In the genomic region with DNA sequence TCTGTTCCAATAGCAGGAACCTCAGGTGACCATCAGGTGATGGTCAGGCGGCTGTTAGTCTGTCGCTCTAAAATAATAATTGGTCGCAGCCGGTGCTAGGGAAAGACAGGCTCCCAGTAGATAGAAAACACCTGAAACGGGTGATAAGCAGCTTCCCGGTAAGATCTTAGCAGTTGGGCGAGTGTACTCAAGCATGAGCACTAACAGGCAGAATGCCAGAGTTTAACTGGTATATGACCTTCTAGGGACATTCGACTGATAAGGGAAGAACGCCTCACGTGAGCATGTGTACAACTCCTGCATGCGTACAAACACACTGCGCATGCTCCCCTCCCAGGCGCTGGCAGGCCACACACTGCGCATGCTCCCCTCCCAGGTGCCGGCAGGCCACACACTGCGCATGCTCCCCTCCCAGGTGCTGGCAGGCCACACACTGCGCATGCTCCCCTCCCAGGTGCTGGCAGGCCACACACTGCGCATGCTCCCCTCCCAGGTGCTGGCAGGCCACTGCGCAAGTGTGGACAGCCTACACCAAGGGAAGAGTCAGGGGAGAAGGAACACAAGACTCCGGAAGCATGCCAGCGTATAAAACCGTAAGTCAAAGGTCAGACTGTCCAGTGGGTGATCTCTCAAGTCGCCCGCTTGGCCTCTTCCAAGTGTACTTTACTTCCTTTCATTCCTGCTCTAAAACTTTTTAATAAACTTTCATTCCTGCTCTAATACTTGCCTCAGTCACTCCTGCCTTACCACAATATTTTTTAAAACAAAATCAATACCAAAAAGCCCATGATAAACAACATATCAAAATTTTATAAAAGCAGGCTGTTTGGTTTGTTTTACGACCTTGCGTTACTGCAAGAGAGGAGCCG, we compare ENCODE assay signal across 1 cellular context.
TF ChIP-seq lines count a peak whose summit lies in the region.

No MANE protein-coding gene starts in this region.

TF ChIP-seq in HepG2, 621 proteins besides CTCF, POLR2A, EP300 and RAD21 (continued from another document and continues in another):
- TF ChIP-seq, protein P1, sequence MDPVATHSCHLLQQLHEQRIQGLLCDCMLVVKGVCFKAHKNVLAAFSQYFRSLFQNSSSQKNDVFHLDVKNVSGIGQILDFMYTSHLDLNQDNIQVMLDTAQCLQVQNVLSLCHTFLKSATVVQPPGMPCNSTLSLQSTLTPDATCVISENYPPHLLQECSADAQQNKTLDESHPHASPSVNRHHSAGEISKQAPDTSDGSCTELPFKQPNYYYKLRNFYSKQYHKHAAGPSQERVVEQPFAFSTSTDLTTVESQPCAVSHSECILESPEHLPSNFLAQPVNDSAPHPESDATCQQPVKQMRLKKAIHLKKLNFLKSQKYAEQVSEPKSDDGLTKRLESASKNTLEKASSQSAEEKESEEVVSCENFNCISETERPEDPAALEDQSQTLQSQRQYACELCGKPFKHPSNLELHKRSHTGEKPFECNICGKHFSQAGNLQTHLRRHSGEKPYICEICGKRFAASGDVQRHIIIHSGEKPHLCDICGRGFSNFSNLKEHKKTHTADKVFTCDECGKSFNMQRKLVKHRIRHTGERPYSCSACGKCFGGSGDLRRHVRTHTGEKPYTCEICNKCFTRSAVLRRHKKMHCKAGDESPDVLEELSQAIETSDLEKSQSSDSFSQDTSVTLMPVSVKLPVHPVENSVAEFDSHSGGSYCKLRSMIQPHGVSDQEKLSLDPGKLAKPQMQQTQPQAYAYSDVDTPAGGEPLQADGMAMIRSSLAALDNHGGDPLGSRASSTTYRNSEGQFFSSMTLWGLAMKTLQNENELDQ (CRISPR knock-in tag; IDR thresholded peaks at IDR 0.05; ENCODE audit: borderline replicate concordance): no peak
- TF ChIP-seq ZKSCAN1 (IDR thresholded peaks at IDR 0.05; ENCODE audit: low read length) (peak; percentile 47; the same call in 1 of the 2 replicates), PCBP1 (IDR thresholded peaks at IDR 0.05; ENCODE audit: borderline replicate concordance, low read depth, low read length) (no peak), ZSCAN22 (CRISPR knock-in tag; IDR thresholded peaks at IDR 0.05) (no peak), MAFG (CRISPR knock-in tag; IDR thresholded peaks at IDR 0.05) (no peak), GATAD2A (CRISPR knock-in tag; IDR thresholded peaks at IDR 0.05) (peak; percentile 55), ZNF891 (CRISPR knock-in tag; IDR thresholded peaks at IDR 0.05) (no peak), ZNF768 (CRISPR knock-in tag; IDR thresholded peaks at IDR 0.05) (no peak), NONO (IDR thresholded peaks at IDR 0.05) (no peak), NONO (CRISPR knock-in tag; conservative IDR thresholded peaks at IDR 0.05) (no peak), ATF7-NPFF (CRISPR knock-in tag; IDR thresholded peaks at IDR 0.05; ENCODE audit: low read depth) (no peak), RFXAP (CRISPR knock-in tag; IDR thresholded peaks at IDR 0.05; ENCODE audit: borderline replicate concordance) (peak; percentile 68; the same call in 1 of the 2 replicates), XBP1 (CRISPR knock-in tag; IDR thresholded peaks at IDR 0.05) (no peak), JUND (CRISPR knock-in tag; IDR thresholded peaks at IDR 0.05) (no peak), RBM22 (optimal IDR thresholded peaks at IDR 0.05; ENCODE audit: low read length) (no peak), CREM (IDR thresholded peaks at IDR 0.05) (no peak), CREM (CRISPR knock-in tag; IDR thresholded peaks at IDR 0.05) (no peak), ZNF879 (CRISPR knock-in tag; IDR thresholded peaks at IDR 0.05) (no peak), ZFP62 (CRISPR knock-in tag; IDR thresholded peaks at IDR 0.05) (no peak), DPF2 (CRISPR knock-in tag; IDR thresholded peaks at IDR 0.05; ENCODE audit: borderline replicate concordance, low read depth) (no peak), EHMT2 (IDR thresholded peaks at IDR 0.05; ENCODE audit: borderline replicate concordance, low read depth, low read length) (no peak), FOXA1 (IDR thresholded peaks at IDR 0.05) (no peak), FOXA1 (CRISPR knock-in tag; IDR thresholded peaks at IDR 0.05) (peak; percentile 93)
- TF ChIP-seq, protein P2, sequence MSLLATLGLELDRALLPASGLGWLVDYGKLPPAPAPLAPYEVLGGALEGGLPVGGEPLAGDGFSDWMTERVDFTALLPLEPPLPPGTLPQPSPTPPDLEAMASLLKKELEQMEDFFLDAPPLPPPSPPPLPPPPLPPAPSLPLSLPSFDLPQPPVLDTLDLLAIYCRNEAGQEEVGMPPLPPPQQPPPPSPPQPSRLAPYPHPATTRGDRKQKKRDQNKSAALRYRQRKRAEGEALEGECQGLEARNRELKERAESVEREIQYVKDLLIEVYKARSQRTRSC (CRISPR knock-in tag; IDR thresholded peaks at IDR 0.05; ENCODE audit: low read depth): no peak
- TF ChIP-seq, protein P3, sequence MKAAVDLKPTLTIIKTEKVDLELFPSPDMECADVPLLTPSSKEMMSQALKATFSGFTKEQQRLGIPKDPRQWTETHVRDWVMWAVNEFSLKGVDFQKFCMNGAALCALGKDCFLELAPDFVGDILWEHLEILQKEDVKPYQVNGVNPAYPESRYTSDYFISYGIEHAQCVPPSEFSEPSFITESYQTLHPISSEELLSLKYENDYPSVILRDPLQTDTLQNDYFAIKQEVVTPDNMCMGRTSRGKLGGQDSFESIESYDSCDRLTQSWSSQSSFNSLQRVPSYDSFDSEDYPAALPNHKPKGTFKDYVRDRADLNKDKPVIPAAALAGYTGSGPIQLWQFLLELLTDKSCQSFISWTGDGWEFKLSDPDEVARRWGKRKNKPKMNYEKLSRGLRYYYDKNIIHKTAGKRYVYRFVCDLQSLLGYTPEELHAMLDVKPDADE (CRISPR knock-in tag; IDR thresholded peaks at IDR 0.05): no peak
- TF ChIP-seq, protein P4, sequence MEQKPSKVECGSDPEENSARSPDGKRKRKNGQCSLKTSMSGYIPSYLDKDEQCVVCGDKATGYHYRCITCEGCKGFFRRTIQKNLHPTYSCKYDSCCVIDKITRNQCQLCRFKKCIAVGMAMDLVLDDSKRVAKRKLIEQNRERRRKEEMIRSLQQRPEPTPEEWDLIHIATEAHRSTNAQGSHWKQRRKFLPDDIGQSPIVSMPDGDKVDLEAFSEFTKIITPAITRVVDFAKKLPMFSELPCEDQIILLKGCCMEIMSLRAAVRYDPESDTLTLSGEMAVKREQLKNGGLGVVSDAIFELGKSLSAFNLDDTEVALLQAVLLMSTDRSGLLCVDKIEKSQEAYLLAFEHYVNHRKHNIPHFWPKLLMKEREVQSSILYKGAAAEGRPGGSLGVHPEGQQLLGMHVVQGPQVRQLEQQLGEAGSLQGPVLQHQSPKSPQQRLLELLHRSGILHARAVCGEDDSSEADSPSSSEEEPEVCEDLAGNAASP (CRISPR knock-in tag; IDR thresholded peaks at IDR 0.05; ENCODE audit: borderline replicate concordance): peak; percentile 49; the same call in 1 of the 2 replicates
- TF ChIP-seq, protein P5, sequence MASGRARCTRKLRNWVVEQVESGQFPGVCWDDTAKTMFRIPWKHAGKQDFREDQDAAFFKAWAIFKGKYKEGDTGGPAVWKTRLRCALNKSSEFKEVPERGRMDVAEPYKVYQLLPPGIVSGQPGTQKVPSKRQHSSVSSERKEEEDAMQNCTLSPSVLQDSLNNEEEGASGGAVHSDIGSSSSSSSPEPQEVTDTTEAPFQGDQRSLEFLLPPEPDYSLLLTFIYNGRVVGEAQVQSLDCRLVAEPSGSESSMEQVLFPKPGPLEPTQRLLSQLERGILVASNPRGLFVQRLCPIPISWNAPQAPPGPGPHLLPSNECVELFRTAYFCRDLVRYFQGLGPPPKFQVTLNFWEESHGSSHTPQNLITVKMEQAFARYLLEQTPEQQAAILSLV (CRISPR knock-in tag; IDR thresholded peaks at IDR 0.05; ENCODE audit: borderline replicate concordance): no peak
- TF ChIP-seq, protein P6, sequence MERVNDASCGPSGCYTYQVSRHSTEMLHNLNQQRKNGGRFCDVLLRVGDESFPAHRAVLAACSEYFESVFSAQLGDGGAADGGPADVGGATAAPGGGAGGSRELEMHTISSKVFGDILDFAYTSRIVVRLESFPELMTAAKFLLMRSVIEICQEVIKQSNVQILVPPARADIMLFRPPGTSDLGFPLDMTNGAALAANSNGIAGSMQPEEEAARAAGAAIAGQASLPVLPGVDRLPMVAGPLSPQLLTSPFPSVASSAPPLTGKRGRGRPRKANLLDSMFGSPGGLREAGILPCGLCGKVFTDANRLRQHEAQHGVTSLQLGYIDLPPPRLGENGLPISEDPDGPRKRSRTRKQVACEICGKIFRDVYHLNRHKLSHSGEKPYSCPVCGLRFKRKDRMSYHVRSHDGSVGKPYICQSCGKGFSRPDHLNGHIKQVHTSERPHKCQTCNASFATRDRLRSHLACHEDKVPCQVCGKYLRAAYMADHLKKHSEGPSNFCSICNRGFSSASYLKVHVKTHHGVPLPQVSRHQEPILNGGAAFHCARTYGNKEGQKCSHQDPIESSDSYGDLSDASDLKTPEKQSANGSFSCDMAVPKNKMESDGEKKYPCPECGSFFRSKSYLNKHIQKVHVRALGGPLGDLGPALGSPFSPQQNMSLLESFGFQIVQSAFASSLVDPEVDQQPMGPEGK (CRISPR knock-in tag; IDR thresholded peaks at IDR 0.05): no peak
- TF ChIP-seq, protein P7, sequence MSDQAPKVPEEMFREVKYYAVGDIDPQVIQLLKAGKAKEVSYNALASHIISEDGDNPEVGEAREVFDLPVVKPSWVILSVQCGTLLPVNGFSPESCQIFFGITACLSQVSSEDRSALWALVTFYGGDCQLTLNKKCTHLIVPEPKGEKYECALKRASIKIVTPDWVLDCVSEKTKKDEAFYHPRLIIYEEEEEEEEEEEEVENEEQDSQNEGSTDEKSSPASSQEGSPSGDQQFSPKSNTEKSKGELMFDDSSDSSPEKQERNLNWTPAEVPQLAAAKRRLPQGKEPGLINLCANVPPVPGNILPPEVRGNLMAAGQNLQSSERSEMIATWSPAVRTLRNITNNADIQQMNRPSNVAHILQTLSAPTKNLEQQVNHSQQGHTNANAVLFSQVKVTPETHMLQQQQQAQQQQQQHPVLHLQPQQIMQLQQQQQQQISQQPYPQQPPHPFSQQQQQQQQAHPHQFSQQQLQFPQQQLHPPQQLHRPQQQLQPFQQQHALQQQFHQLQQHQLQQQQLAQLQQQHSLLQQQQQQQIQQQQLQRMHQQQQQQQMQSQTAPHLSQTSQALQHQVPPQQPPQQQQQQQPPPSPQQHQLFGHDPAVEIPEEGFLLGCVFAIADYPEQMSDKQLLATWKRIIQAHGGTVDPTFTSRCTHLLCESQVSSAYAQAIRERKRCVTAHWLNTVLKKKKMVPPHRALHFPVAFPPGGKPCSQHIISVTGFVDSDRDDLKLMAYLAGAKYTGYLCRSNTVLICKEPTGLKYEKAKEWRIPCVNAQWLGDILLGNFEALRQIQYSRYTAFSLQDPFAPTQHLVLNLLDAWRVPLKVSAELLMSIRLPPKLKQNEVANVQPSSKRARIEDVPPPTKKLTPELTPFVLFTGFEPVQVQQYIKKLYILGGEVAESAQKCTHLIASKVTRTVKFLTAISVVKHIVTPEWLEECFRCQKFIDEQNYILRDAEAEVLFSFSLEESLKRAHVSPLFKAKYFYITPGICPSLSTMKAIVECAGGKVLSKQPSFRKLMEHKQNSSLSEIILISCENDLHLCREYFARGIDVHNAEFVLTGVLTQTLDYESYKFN (CRISPR knock-in tag; conservative IDR thresholded peaks at IDR 0.05): peak; percentile 35; the same call in 1 of the 2 replicates
- TF ChIP-seq, protein P8, sequence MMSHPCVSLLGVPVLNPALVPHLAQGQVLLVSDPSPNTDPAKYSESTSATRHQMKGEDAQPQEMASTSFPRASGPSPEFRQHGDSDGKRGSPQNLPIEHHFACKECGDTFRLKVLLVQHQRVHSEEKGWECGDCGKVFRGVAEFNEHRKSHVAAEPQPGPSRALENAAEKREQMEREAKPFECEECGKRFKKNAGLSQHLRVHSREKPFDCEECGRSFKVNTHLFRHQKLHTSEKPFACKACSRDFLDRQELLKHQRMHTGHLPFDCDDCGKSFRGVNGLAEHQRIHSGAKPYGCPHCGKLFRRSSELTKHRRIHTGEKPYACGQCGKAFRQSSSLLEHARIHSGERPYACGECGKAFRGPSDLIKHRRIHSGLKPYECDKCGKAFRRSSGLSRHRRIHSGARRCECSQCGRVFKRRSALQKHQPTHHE (CRISPR knock-in tag; IDR thresholded peaks at IDR 0.05; ENCODE audit: borderline replicate concordance): peak; percentile 73; the same call in 1 of the 2 replicates
- TF ChIP-seq, protein P9, sequence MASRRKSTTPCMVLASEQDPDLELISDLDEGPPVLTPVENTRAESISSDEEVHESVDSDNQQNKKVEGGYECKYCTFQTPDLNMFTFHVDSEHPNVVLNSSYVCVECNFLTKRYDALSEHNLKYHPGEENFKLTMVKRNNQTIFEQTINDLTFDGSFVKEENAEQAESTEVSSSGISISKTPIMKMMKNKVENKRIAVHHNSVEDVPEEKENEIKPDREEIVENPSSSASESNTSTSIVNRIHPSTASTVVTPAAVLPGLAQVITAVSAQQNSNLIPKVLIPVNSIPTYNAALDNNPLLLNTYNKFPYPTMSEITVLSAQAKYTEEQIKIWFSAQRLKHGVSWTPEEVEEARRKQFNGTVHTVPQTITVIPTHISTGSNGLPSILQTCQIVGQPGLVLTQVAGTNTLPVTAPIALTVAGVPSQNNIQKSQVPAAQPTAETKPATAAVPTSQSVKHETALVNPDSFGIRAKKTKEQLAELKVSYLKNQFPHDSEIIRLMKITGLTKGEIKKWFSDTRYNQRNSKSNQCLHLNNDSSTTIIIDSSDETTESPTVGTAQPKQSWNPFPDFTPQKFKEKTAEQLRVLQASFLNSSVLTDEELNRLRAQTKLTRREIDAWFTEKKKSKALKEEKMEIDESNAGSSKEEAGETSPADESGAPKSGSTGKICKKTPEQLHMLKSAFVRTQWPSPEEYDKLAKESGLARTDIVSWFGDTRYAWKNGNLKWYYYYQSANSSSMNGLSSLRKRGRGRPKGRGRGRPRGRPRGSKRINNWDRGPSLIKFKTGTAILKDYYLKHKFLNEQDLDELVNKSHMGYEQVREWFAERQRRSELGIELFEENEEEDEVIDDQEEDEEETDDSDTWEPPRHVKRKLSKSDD (CRISPR knock-in tag; IDR thresholded peaks at IDR 0.05; ENCODE audit: low read depth): no peak
- TF ChIP-seq, protein P10, sequence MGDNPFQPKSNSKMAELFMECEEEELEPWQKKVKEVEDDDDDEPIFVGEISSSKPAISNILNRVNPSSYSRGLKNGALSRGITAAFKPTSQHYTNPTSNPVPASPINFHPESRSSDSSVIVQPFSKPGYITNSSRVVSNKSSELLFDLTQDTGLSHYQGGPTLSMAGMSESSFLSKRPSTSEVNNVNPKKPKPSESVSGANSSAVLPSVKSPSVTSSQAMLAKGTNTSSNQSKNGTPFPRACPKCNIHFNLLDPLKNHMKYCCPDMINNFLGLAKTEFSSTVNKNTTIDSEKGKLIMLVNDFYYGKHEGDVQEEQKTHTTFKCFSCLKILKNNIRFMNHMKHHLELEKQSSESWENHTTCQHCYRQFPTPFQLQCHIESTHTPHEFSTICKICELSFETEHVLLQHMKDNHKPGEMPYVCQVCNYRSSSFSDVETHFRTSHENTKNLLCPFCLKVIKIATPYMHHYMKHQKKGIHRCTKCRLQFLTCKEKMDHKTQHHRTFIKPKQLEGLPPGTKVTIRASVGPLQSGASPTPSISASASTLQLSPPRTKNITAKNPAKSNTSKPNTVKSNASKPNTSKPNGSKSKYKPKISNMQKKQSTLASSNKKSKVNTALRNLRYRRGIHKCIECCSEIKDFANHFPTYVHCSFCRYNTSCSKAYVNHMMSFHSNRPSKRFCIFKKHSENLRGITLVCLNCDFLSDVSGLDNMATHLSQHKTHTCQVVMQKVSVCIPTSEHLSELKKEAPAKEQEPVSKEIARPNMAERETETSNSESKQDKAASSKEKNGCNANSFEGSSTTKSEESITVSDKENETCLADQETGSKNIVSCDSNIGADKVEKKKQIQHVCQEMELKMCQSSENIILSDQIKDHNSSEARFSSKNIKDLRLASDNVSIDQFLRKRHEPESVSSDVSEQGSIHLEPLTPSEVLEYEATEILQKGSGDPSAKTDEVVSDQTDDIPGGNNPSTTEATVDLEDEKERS (CRISPR knock-in tag; IDR thresholded peaks at IDR 0.05): no peak
